In the genomic region with DNA sequence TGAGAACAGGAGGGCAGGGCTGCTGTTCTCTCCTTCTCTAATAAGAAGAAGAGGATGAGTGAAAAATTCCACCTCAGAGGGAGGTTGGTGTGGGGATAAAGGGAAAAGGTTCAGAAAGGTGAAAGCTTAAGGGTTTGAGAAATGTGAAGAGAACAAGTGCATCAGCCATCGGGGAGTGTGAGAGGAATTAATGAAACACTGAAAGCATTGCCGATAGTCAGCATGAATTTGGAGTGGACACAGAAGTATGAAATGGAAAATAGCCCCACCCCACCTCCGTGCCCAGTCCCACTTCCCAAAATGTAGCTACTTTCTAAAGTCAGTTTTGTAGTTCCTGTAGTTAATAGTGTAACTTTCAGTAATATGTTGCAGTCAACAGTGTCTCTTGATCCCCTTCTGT, we compare ENCODE assay signal across 3 cellular contexts.
TF ChIP-seq lines count a peak whose summit lies in the region.

No MANE protein-coding gene starts in this region.

TF ChIP-seq in SK-N-SH, 30 proteins besides CTCF, POLR2A, EP300 and RAD21:
- no peak for TF ChIP-seq RXRA (IDR thresholded peaks at IDR 0.05; ENCODE audit: borderline replicate concordance, low read depth)
- no peak for TF ChIP-seq FOXJ3 (CRISPR knock-in tag; IDR thresholded peaks at IDR 0.05)
- TF ChIP-seq FOSL2 (IDR thresholded peaks at IDR 0.05; ENCODE audit: borderline replicate concordance, low read depth): no peak
- TF ChIP-seq TCF12 (IDR thresholded peaks at IDR 0.05): no peak
- no peak for TF ChIP-seq RFX5 (IDR thresholded peaks at IDR 0.05; ENCODE audit: low read length)
- TF ChIP-seq, protein P1, sequence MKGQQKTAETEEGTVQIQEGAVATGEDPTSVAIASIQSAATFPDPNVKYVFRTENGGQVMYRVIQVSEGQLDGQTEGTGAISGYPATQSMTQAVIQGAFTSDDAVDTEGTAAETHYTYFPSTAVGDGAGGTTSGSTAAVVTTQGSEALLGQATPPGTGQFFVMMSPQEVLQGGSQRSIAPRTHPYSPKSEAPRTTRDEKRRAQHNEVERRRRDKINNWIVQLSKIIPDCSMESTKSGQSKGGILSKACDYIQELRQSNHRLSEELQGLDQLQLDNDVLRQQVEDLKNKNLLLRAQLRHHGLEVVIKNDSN (IDR thresholded peaks at IDR 0.05; ENCODE audit: borderline replicate concordance, low read depth): no peak
- TF ChIP-seq, protein P2, sequence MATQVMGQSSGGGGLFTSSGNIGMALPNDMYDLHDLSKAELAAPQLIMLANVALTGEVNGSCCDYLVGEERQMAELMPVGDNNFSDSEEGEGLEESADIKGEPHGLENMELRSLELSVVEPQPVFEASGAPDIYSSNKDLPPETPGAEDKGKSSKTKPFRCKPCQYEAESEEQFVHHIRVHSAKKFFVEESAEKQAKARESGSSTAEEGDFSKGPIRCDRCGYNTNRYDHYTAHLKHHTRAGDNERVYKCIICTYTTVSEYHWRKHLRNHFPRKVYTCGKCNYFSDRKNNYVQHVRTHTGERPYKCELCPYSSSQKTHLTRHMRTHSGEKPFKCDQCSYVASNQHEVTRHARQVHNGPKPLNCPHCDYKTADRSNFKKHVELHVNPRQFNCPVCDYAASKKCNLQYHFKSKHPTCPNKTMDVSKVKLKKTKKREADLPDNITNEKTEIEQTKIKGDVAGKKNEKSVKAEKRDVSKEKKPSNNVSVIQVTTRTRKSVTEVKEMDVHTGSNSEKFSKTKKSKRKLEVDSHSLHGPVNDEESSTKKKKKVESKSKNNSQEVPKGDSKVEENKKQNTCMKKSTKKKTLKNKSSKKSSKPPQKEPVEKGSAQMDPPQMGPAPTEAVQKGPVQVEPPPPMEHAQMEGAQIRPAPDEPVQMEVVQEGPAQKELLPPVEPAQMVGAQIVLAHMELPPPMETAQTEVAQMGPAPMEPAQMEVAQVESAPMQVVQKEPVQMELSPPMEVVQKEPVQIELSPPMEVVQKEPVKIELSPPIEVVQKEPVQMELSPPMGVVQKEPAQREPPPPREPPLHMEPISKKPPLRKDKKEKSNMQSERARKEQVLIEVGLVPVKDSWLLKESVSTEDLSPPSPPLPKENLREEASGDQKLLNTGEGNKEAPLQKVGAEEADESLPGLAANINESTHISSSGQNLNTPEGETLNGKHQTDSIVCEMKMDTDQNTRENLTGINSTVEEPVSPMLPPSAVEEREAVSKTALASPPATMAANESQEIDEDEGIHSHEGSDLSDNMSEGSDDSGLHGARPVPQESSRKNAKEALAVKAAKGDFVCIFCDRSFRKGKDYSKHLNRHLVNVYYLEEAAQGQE (IDR thresholded peaks at IDR 0.05; ENCODE audit: low read depth, low read length): no peak
- no peak for TF ChIP-seq RCOR1 (IDR thresholded peaks at IDR 0.05; ENCODE audit: low read length)
- TF ChIP-seq GATA2 (CRISPR knock-in tag; IDR thresholded peaks at IDR 0.05): no peak
- no peak for TF ChIP-seq YY1 (IDR thresholded peaks at IDR 0.05; ENCODE audit: low read depth)
- TF ChIP-seq POLR2AphosphoS5 (IDR thresholded peaks at IDR 0.05; ENCODE audit: low read depth, low read length): no peak
- TF ChIP-seq, protein P3, sequence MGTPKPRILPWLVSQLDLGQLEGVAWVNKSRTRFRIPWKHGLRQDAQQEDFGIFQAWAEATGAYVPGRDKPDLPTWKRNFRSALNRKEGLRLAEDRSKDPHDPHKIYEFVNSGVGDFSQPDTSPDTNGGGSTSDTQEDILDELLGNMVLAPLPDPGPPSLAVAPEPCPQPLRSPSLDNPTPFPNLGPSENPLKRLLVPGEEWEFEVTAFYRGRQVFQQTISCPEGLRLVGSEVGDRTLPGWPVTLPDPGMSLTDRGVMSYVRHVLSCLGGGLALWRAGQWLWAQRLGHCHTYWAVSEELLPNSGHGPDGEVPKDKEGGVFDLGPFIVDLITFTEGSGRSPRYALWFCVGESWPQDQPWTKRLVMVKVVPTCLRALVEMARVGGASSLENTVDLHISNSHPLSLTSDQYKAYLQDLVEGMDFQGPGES (IDR thresholded peaks at IDR 0.05; ENCODE audit: low read depth, low read length): no peak
- TF ChIP-seq NFIC (IDR thresholded peaks at IDR 0.05; ENCODE audit: borderline replicate concordance): no peak
- TF ChIP-seq TEAD4 (IDR thresholded peaks at IDR 0.05; ENCODE audit: borderline replicate concordance, insufficient read depth): no peak

TF ChIP-seq in SK-N-SH treated with all-trans-retinoic acid at 6 μM for 48 hours, 23 proteins besides CTCF, POLR2A, EP300 and RAD21 (continued from another document):
- no peak for TF ChIP-seq TOX (CRISPR knock-in tag; IDR thresholded peaks at IDR 0.05; ENCODE audit: borderline replicate concordance)
- TF ChIP-seq ZNF565 (CRISPR knock-in tag; conservative IDR thresholded peaks at IDR 0.05; ENCODE audit: low read depth): no peak
- no peak for TF ChIP-seq ISL1 (CRISPR knock-in tag; IDR thresholded peaks at IDR 0.05)
- TF ChIP-seq ZC3H10 (CRISPR knock-in tag; IDR thresholded peaks at IDR 0.05): no peak
- TF ChIP-seq, protein P4, sequence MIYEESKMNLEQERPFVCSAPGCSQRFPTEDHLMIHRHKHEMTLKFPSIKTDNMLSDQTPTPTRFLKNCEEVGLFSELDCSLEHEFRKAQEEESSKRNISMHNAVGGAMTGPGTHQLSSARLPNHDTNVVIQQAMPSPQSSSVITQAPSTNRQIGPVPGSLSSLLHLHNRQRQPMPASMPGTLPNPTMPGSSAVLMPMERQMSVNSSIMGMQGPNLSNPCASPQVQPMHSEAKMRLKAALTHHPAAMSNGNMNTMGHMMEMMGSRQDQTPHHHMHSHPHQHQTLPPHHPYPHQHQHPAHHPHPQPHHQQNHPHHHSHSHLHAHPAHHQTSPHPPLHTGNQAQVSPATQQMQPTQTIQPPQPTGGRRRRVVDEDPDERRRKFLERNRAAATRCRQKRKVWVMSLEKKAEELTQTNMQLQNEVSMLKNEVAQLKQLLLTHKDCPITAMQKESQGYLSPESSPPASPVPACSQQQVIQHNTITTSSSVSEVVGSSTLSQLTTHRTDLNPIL (CRISPR knock-in tag; IDR thresholded peaks at IDR 0.05; ENCODE audit: low read depth): no peak
- TF ChIP-seq, protein P5, sequence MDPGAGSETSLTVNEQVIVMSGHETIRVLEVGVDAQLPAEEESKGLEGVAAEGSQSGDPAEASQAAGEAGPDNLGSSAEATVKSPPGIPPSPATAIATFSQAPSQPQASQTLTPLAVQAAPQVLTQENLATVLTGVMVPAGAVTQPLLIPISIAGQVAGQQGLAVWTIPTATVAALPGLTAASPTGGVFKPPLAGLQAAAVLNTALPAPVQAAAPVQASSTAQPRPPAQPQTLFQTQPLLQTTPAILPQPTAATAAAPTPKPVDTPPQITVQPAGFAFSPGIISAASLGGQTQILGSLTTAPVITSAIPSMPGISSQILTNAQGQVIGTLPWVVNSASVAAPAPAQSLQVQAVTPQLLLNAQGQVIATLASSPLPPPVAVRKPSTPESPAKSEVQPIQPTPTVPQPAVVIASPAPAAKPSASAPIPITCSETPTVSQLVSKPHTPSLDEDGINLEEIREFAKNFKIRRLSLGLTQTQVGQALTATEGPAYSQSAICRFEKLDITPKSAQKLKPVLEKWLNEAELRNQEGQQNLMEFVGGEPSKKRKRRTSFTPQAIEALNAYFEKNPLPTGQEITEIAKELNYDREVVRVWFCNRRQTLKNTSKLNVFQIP (CRISPR knock-in tag; IDR thresholded peaks at IDR 0.05; ENCODE audit: borderline replicate concordance, low read depth): no peak
- TF ChIP-seq ZNF70 (CRISPR knock-in tag; IDR thresholded peaks at IDR 0.05): no peak
- TF ChIP-seq CSDC2 (CRISPR knock-in tag; IDR thresholded peaks at IDR 0.05): no peak
- TF ChIP-seq, protein P6, sequence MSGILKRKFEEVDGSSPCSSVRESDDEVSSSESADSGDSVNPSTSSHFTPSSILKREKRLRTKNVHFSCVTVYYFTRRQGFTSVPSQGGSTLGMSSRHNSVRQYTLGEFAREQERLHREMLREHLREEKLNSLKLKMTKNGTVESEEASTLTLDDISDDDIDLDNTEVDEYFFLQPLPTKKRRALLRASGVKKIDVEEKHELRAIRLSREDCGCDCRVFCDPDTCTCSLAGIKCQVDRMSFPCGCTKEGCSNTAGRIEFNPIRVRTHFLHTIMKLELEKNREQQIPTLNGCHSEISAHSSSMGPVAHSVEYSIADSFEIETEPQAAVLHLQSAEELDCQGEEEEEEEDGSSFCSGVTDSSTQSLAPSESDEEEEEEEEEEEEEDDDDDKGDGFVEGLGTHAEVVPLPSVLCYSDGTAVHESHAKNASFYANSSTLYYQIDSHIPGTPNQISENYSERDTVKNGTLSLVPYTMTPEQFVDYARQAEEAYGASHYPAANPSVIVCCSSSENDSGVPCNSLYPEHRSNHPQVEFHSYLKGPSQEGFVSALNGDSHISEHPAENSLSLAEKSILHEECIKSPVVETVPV (CRISPR knock-in tag; IDR thresholded peaks at IDR 0.05): no peak

TF ChIP-seq in K562, 482 proteins besides CTCF, POLR2A, EP300 and RAD21:
- TF ChIP-seq ZNF785 (CRISPR knock-in tag; IDR thresholded peaks at IDR 0.05) (no peak), SPI1 (IDR thresholded peaks at IDR 0.05; ENCODE audit: borderline replicate concordance, low read depth, low read length) (peak; percentile 31; the same call in 1 of the 2 replicates), ZNF24 (IDR thresholded peaks at IDR 0.05) (peak; percentile 53; the same call in 1 of the 2 replicates)
- TF ChIP-seq, protein P7, sequence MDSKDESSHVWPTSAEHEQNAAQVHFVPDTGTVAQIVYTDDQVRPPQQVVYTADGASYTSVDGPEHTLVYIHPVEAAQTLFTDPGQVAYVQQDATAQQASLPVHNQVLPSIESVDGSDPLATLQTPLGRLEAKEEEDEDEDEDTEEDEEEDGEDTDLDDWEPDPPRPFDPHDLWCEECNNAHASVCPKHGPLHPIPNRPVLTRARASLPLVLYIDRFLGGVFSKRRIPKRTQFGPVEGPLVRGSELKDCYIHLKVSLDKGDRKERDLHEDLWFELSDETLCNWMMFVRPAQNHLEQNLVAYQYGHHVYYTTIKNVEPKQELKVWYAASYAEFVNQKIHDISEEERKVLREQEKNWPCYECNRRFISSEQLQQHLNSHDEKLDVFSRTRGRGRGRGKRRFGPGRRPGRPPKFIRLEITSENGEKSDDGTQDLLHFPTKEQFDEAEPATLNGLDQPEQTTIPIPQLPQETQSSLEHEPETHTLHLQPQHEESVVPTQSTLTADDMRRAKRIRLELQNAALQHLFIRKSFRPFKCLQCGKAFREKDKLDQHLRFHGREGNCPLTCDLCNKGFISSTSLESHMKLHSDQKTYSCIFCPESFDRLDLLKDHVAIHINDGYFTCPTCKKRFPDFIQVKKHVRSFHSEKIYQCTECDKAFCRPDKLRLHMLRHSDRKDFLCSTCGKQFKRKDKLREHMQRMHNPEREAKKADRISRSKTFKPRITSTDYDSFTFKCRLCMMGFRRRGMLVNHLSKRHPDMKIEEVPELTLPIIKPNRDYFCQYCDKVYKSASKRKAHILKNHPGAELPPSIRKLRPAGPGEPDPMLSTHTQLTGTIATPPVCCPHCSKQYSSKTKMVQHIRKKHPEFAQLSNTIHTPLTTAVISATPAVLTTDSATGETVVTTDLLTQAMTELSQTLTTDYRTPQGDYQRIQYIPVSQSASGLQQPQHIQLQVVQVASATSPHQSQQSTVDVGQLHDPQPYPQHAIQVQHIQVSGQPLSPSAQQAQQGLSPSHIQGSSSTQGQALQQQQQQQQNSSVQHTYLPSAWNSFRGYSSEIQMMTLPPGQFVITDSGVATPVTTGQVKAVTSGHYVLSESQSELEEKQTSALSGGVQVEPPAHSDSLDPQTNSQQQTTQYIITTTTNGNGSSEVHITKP (IDR thresholded peaks at IDR 0.05; ENCODE audit: partially characterized antibody): peak; percentile 66
TF ChIP-seq in K562: peak in this region for 3.
